ENCODE assay signal across 18 cellular contexts in the genomic region with DNA sequence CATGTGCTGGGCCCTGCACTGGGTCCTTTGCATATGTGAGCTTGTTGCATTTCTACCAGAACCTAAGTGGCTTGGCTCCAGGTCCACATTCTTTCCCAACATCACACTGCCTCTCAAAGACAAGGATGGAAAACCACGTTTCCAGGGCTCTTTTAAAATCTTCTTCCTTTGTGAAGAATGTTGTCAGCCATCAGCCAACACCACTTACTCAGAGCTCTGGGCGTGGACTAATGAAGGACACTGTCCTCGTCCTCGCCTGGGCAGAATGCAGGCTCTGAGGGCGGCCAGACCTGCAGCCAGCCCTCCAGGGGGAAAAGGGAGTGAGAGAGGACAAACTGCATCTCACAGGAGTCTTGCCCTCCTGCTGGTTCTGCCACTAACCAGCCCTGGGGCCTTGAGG.
"Had no signal": no experiment of that assay in that cellular context is flagged by ENCODE, and none has a peak within 500 bp of the region (broad histone marks: within the 10 kb centered on the region; RNA-seq: fewer than 3 reads in every experiment).

No MANE protein-coding gene starts in this region.

- H3K4me1 ChIP-seq: foreskin keratinocyte, psoas muscle, upper lobe of right lung had no signal

- H3K4me3 ChIP-seq: coronary artery, psoas muscle, suprapubic skin, upper lobe of right lung had no signal

- H3K36me3 ChIP-seq: suprapubic skin, upper lobe of right lung had no signal

- DNase-seq: activated CD4-positive, alpha-beta T cell treated with anti-CD3 and anti-CD28 coated beads, Interleukin-2, amount 50 U/mL, for 4 hours; activated CD8-positive, alpha-beta memory T cell treated with anti-CD3 and anti-CD28 coated beads, Interleukin-2, amount 10 ng/mL, durations not matched to agents 7 days and 5 days; activated effector memory CD4-positive, alpha-beta T cell treated with anti-CD3 and anti-CD28 coated beads, Interleukin-2, amount 50 U/mL, for 16 hours; activated T-cell treated with anti-CD3 and anti-CD28 coated beads, Interleukin-2, amount 50 U/mL, for 4 hours; effector CD8-positive, alpha-beta T cell; foreskin keratinocyte; head of caudate nucleus; nephron progenitor cell; psoas muscle; stimulated activated CD4-positive, alpha-beta T cell treated with anti-CD3 and anti-CD28 coated beads, Interleukin-2, amount 100 ng/mL, for 24 hours; stimulated activated naive CD4-positive, alpha-beta T cell; T-helper 2 cell; upper lobe of right lung had no signal

- ATAC-seq: activated CD8-positive, alpha-beta memory T cell treated with anti-CD3 and anti-CD28 coated beads, Interleukin-2, amount 10 ng/mL, durations not matched to agents 7 days and 5 days; activated naive CD4-positive, alpha-beta T cell treated with anti-CD3 and anti-CD28 coated beads, Interleukin-2, amount 50 U/mL, for 72 hours; activated T-cell treated with anti-CD3 and anti-CD28 coated beads, Interleukin-2, amount 50 U/mL, for 4 hours; foreskin keratinocyte; psoas muscle; sciatic nerve; upper lobe of right lung had no signal

- H3K27me3 ChIP-seq: foreskin keratinocyte, suprapubic skin, upper lobe of right lung had no signal

- H3K27ac ChIP-seq: coronary artery, epithelial cell of prostate, foreskin keratinocyte, psoas muscle, suprapubic skin, upper lobe of right lung had no signal

- H3K9me3 ChIP-seq: psoas muscle, suprapubic skin, upper lobe of right lung had no signal
